In genomic region chr11:319465-320273, GRCh38 we compare ENCODE assay signal across 1 cellular context.
TF ChIP-seq lines count a peak whose summit lies in the region.

No MANE protein-coding gene starts in this region.

TF ChIP-seq in WTC11, 78 proteins besides CTCF, POLR2A, EP300 and RAD21:
- 0 out of 2 replicates have a peak, but pooled peaks have one; percentile 37 for TF ChIP-seq KAT7 (CRISPR knock-in tag; IDR thresholded peaks at IDR 0.05; ENCODE audit: borderline replicate concordance)
TF ChIP-seq in WTC11: peak in this region for 1; not testable (repeated sequence) for 77.
